In the genomic region with DNA sequence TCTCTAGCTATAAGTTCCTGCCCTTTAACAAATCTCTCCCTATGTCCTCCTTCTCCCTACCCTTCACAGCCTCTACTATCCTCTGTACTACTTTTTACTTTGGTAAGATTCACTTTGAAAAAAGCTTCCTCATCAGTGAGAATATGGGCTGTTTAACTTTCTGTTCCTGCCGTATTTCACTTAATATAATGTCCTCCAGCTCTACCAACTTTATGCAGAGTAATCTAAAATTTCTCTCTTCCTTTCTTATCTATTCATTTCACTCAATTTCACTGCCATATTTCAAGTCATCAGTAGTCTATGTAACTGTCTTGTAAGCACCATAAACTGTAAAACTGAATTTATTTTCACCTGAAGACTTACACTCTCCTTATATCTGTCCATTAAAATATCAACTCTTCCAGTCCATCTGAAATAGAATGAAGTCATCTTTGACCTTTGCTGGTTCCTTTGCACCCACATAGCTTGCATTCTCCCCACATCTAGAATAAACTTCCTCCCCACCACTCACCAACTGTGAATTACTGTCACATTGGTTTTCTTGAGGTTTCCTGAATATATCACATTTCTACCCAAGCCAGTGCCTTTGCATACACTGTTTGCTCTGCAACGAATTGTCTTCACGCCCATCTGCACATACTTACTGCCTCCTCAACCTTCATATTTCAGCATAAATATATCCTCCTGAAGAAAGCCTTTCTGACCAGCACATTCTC, we compare ENCODE assay signal across 10 cellular contexts. TPM values are rescaled to one million over a fixed set of nuclear protein-coding genes. Genes with fewer than 3 reads are reported as not detected.
DNase-seq lines count a peak whose midpoint lies in the region; ATAC-seq and FAIRE-seq lines count a peak whose summit lies in the region.
"Had no signal": no experiment of that assay in that cellular context is flagged by ENCODE, and none has a peak within 500 bp of the region (broad histone marks: within the 10 kb centered on the region; RNA-seq: fewer than 3 reads in every experiment).

No MANE protein-coding gene starts in this region.

- no peak overlapping the region for H3K4me3 Mint-ChIP-seq in activated naive CD4-positive, alpha-beta T cell treated with anti-CD3 and anti-CD28 coated beads, Interleukin-2, amount 50 U/mL, for 24 hours
- H3K4me3 Mint-ChIP-seq in T-helper 17 cell: peak overlapping the region; percentile 39

- H3K27ac Mint-ChIP-seq in activated naive CD4-positive, alpha-beta T cell treated with anti-CD3 and anti-CD28 coated beads, Interleukin-2, amount 50 U/mL, for 24 hours: peak overlapping the region; percentile 66
- H3K27ac Mint-ChIP-seq in T-helper 17 cell: peak overlapping the region; percentile 67

- H3K27me3 Mint-ChIP-seq in activated naive CD4-positive, alpha-beta T cell treated with anti-CD3 and anti-CD28 coated beads, Interleukin-2, amount 50 U/mL, for 24 hours: no peaks in the 10 kb centered on the region
- no peaks in the 10 kb centered on the region for H3K27me3 Mint-ChIP-seq in T-helper 17 cell

- H3K36me3 Mint-ChIP-seq in activated naive CD4-positive, alpha-beta T cell treated with anti-CD3 and anti-CD28 coated beads, Interleukin-2, amount 50 U/mL, for 24 hours: peaks cover 13% of the 10 kb centered on the region
- no peaks in the 10 kb centered on the region for H3K36me3 Mint-ChIP-seq in T-helper 17 cell (ENCODE audit: low read depth)

- no peak for DNase-seq in activated naive CD4-positive, alpha-beta T cell treated with anti-CD3 and anti-CD28 coated beads, Interleukin-2, amount 50 U/mL, for 16 hours
- DNase-seq in T-helper 17 cell (no peak), substantia nigra (lab: John Stamatoyannopoulos, UW) (no peak), urothelium cell line (ENCODE audit: low spot score) (no peak), kidney glomerular epithelial cell (lab: John Stamatoyannopoulos, UW) (no peak), NCI-H446 treated with DMSO at 0.1 percent for 48 hours (lab: John Stamatoyannopoulos, UW) (no peak)
- DNase-seq: Peyer's patch, spleen had no signal

- peaks cover 28% of the 10 kb centered on the region for H3K4me1 Mint-ChIP-seq in activated naive CD4-positive, alpha-beta T cell treated with anti-CD3 and anti-CD28 coated beads, Interleukin-2, amount 50 U/mL, for 24 hours
- peaks cover 27% of the 10 kb centered on the region for H3K4me1 Mint-ChIP-seq in T-helper 17 cell

- no peaks in the 10 kb centered on the region for H3K9me3 ChIP-seq in T-helper 17 cell (ENCODE audit: control insufficient read depth, low read length, poor library complexity, severe bottlenecking)
- H3K9me3 ChIP-seq: Peyer's patch, spleen had no signal

- ATAC-seq in HG02981 (IDR thresholded peaks at IDR 0.05; ENCODE audit: unreplicated experiment): peak; percentile 69
- ATAC-seq in T-helper 17 cell: peak; percentile 65

- H3K9me3 Mint-ChIP-seq in activated naive CD4-positive, alpha-beta T cell treated with anti-CD3 and anti-CD28 coated beads, Interleukin-2, amount 50 U/mL, for 24 hours: no peaks in the 10 kb centered on the region

- no peak for FAIRE-seq in urothelium cell line (lab: Jason Lieb, UNC)

- peak overlapping the region; percentile 4 for H3K27ac ChIP-seq in substantia nigra (ENCODE audit: low read depth, low read length, poor library complexity, severe bottlenecking)
- H3K27ac ChIP-seq: Peyer's patch had no signal

RNA-seq across cellular contexts. Expression of a gene that starts 54.6 kb away (rescaled TPM):
- 100 to 1,000 TPM in 1 of 2 donors, 10 to 100 TPM in 1; 82.4 to 104 TPM for total RNA-seq in T-helper 17 cell
